ENCODE assay signal across 24 cellular contexts in the genomic region with DNA sequence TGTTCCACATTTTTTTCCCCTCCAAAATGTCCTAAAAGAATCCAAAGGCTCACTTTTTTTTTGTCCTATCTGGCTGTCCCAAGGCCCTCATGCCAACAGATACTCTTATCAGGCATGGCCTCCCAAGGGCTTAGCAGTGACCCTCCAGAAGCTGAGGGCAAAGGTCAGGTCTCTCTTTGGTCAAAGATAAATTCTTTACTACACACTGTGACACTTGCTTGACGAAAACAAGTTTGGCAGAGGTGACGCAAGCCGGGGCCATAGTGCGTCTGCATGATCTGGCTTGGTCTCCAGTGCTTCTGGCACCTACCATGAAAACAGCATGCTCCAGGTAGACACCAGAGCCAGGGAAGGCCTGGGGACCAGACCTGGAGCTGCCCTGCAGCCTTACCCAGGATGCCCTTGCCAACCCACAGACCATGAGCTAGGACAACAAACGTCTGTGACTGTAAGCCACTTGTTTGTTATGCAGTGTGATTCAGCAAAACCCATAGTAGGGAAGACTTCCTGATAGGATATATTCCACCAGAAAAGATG.
"Had no signal": no experiment of that assay in that cellular context is flagged by ENCODE, and none has a peak within 500 bp of the region (broad histone marks: within the 10 kb centered on the region; RNA-seq: fewer than 3 reads in every experiment).

No MANE protein-coding gene starts in this region.

- H3K4me2 ChIP-seq: hepatocyte had no signal

- ATAC-seq: activated CD4-positive, CD25-positive, alpha-beta regulatory T cell treated with anti-CD3 and anti-CD28 coated beads, Interleukin-2, amount 50 U/mL, for 24 hours; activated CD8-positive, alpha-beta T cell treated with anti-CD3 and anti-CD28 coated beads, Interleukin-2, amount 10 ng/mL, durations not matched to agents 7 days and 5 days; left colon had no signal

- FAIRE-seq: astrocyte had no signal

- DNase-seq: activated CD4-positive, alpha-beta T cell treated with anti-CD3 and anti-CD28 coated beads, Interleukin-2, amount 10 ng/mL, durations not matched to agents 7 days and 5 days; activated CD8-positive, alpha-beta memory T cell treated with anti-CD3 and anti-CD28 coated beads, Interleukin-2, amount 50 U/mL, for 4 hours; activated CD8-positive, alpha-beta T cell treated with anti-CD3 and anti-CD28 coated beads, Interleukin-2, amount 10 ng/mL, durations not matched to agents 7 days and 5 days; activated gamma-delta T cell; dermis blood vessel endothelial cell; effector memory CD4-positive, alpha-beta T cell; foreskin fibroblast; midbrain; nucleus accumbens; stimulated activated CD4-positive, alpha-beta T cell treated with anti-CD3 and anti-CD28 coated beads, Interleukin-15, amount 100 ng/mL, for 24 hours; stimulated activated CD4-positive, alpha-beta T cell treated with anti-CD3 and anti-CD28 coated beads, Interleukin-2, amount 100 ng/mL, for 48 hours; transverse colon had no signal

- H3K4me1 ChIP-seq: breast epithelium, suprapubic skin, vagina had no signal

- H3K79me2 ChIP-seq: hepatocyte had no signal

- H3K4me3 ChIP-seq: breast epithelium, hepatocyte, skin epidermis, suprapubic skin, transverse colon, vagina had no signal

- H3K9me3 ChIP-seq: suprapubic skin, transverse colon, vagina had no signal

- H3K4me1 Mint-ChIP-seq: activated CD4-positive, alpha-beta T cell treated with anti-CD3 and anti-CD28 coated beads, Interleukin-2, amount 10 ng/mL, durations not matched to agents 7 days and 5 days; activated naive CD4-positive, alpha-beta T cell treated with anti-CD3 and anti-CD28 coated beads, Interleukin-2, amount 50 U/mL, for 24 hours had no signal

- H2AFZ ChIP-seq: hepatocyte had no signal

- H3K36me3 ChIP-seq: breast epithelium, suprapubic skin, transverse colon, vagina had no signal

- H3K27me3 ChIP-seq: hepatocyte, transverse colon, vagina had no signal

- H3K27ac Mint-ChIP-seq: activated CD4-positive, alpha-beta T cell treated with anti-CD3 and anti-CD28 coated beads, Interleukin-2, amount 10 ng/mL, durations not matched to agents 7 days and 5 days; activated CD8-positive, alpha-beta T cell treated with anti-CD3 and anti-CD28 coated beads, Interleukin-2, amount 10 ng/mL, durations not matched to agents 7 days and 5 days; activated naive CD4-positive, alpha-beta T cell treated with anti-CD3 and anti-CD28 coated beads, Interleukin-2, amount 50 U/mL, for 24 hours; nephron; stimulated activated naive CD8-positive, alpha-beta T cell treated with anti-CD3 and anti-CD28 coated beads, Interleukin-15, Interleukin-2, amounts not matched to agents 100 ng/mL and 50 ng/mL, for 24 hours; T-helper 1 cell treated with Interleukin-12 subunit alpha and Interleukin-12 subunit beta and Interleukin-4 antibody, amounts not matched to agents 30 μg/mL and 1 μg/mL, for 36 hours had no signal

- H3K27ac ChIP-seq: breast epithelium, hepatocyte, skin epidermis, suprapubic skin, transverse colon, vagina had no signal

- H3K36me3 Mint-ChIP-seq: activated naive CD4-positive, alpha-beta T cell treated with anti-CD3 and anti-CD28 coated beads, Interleukin-2, amount 50 U/mL, for 24 hours had no signal

- H3K9me3 Mint-ChIP-seq: activated CD4-positive, alpha-beta T cell treated with anti-CD3 and anti-CD28 coated beads, Interleukin-2, amount 10 ng/mL, durations not matched to agents 7 days and 5 days; activated naive CD4-positive, alpha-beta T cell treated with anti-CD3 and anti-CD28 coated beads, Interleukin-2, amount 50 U/mL, for 24 hours; nephron; stimulated activated naive CD8-positive, alpha-beta T cell treated with anti-CD3 and anti-CD28 coated beads, Interleukin-15, Interleukin-2, amounts not matched to agents 100 ng/mL and 50 ng/mL, for 24 hours; T-helper 1 cell treated with Interleukin-12 subunit alpha and Interleukin-12 subunit beta and Interleukin-4 antibody, amounts not matched to agents 30 μg/mL and 1 μg/mL, for 36 hours had no signal

- H3K4me3 Mint-ChIP-seq: activated CD4-positive, alpha-beta T cell treated with anti-CD3 and anti-CD28 coated beads, Interleukin-2, amount 10 ng/mL, durations not matched to agents 7 days and 5 days; activated CD8-positive, alpha-beta T cell treated with anti-CD3 and anti-CD28 coated beads, Interleukin-2, amount 10 ng/mL, durations not matched to agents 7 days and 5 days; activated naive CD4-positive, alpha-beta T cell treated with anti-CD3 and anti-CD28 coated beads, Interleukin-2, amount 50 U/mL, for 24 hours; nephron; stimulated activated naive CD8-positive, alpha-beta T cell treated with anti-CD3 and anti-CD28 coated beads, Interleukin-15, Interleukin-2, amounts not matched to agents 100 ng/mL and 50 ng/mL, for 24 hours; T-helper 1 cell treated with Interleukin-12 subunit alpha and Interleukin-12 subunit beta and Interleukin-4 antibody, amounts not matched to agents 30 μg/mL and 1 μg/mL, for 36 hours had no signal
